In genomic region chr17:4970273-4970672, GRCh38 we compare ENCODE assay signal across 13 cellular contexts. TPM values are rescaled to one million over a fixed set of nuclear protein-coding genes. Genes with fewer than 3 reads are reported as not detected.
A peak's percentile ranks its signal among the peaks of the same experiment; 100 is the strongest.
DNase-seq lines count a peak whose midpoint lies in the region; ATAC-seq and TF ChIP-seq lines count a peak whose summit lies in the region.
"Had no signal": no experiment of that assay in that cellular context is flagged by ENCODE, and none has a peak within 500 bp of the region (broad histone marks: within the 10 kb centered on the region; RNA-seq: fewer than 3 reads in every experiment).

No MANE protein-coding gene starts in this region.

- peak overlapping the region in 5 of 10 donors; percentile 2 to 51 (median 39) for H3K4me3 Mint-ChIP-seq in naive thymus-derived CD4-positive, alpha-beta T cell

- no peak for TF ChIP-seq CTCF in heart right ventricle (IDR thresholded peaks at IDR 0.05)
- no peak for TF ChIP-seq CTCF in ascending aorta (IDR thresholded peaks at IDR 0.05)
- no peak for TF ChIP-seq CTCF in uterus (IDR thresholded peaks at IDR 0.05)

- 96% methylated on average over 8 of the region's 8 CpGs for WGBS in heart right ventricle, 2 donors

- H3K4me1 Mint-ChIP-seq in naive thymus-derived CD4-positive, alpha-beta T cell: peaks cover 19 to 35% (median 24%) of the 10 kb centered on the region in 7 donors

- peak overlapping the region in 6 of 10 donors; percentile 29 to 97 (median 94) for H3K27ac ChIP-seq in heart right ventricle
- H3K27ac ChIP-seq in ascending aorta: peak overlapping the region; percentile 58 to 94
- no peak overlapping the region for H3K27ac ChIP-seq in naive thymus-derived CD4-positive, alpha-beta T cell (ENCODE audit: low read depth, low read length)
- H3K27ac ChIP-seq in uterus: peak overlapping the region; percentile 97 to 98
- H3K27ac ChIP-seq: colonic mucosa had no signal

- peak overlapping the region in 7 of 9 donors; percentile 14 to 81 (median 51) for H3K27ac Mint-ChIP-seq in naive thymus-derived CD4-positive, alpha-beta T cell

- H3K27me3 ChIP-seq in heart right ventricle (no peaks in the 10 kb centered on the region), ascending aorta (no peaks in the 10 kb centered on the region), uterus (no peaks in the 10 kb centered on the region)
- H3K27me3 ChIP-seq in naive thymus-derived CD4-positive, alpha-beta T cell (ENCODE audit: control insufficient read depth in 2 of 2, insufficient read depth in 2 of 2, low read length in 2 of 2): no peaks in the 10 kb centered on the region
- H3K27me3 ChIP-seq: colonic mucosa, upper lobe of left lung had no signal

- H3K27me3 Mint-ChIP-seq in naive thymus-derived CD4-positive, alpha-beta T cell: no peaks in the 10 kb centered on the region

- peaks cover 0 to 73% (median 23%) of the 10 kb centered on the region in 9 donors for H3K36me3 ChIP-seq in heart right ventricle
- H3K36me3 ChIP-seq in ascending aorta: peaks cover 22 to 43% of the 10 kb centered on the region in 2 donors
- peaks cover 0 to 60% (median 12%) of the 10 kb centered on the region in 3 experiments for H3K36me3 ChIP-seq in naive thymus-derived CD4-positive, alpha-beta T cell (ENCODE audit: control insufficient read depth in 2 of 3, insufficient read depth in 3 of 3, low read length in 3 of 3)
- H3K36me3 ChIP-seq in uterus: no peaks in the 10 kb centered on the region
- H3K36me3 ChIP-seq: colonic mucosa had no signal

- H3K9me3 Mint-ChIP-seq in naive thymus-derived CD4-positive, alpha-beta T cell: peaks cover 0 to 2% (median 0%) of the 10 kb centered on the region in 11 donors

- H3K4me1 ChIP-seq in heart right ventricle (peaks cover 22 to 71% (median 52%) of the 10 kb centered on the region in 9 donors), ascending aorta (peaks cover 9 to 25% of the 10 kb centered on the region in 2 donors), uterus (peaks cover 7 to 9% of the 10 kb centered on the region in 2 donors)
- H3K4me1 ChIP-seq in naive thymus-derived CD4-positive, alpha-beta T cell (ENCODE audit: control insufficient read depth in 2 of 2, insufficient read depth in 2 of 2, low read length in 2 of 2): peaks cover 17 to 22% of the 10 kb centered on the region in 2 donors
- H3K4me1 ChIP-seq: colonic mucosa had no signal

- H3K9me3 ChIP-seq in heart right ventricle (no peaks in the 10 kb centered on the region), ascending aorta (no peaks in the 10 kb centered on the region), uterus (no peaks in the 10 kb centered on the region)
- no peaks in the 10 kb centered on the region for H3K9me3 ChIP-seq in naive thymus-derived CD4-positive, alpha-beta T cell (ENCODE audit: control insufficient read depth in 2 of 3, low read length in 3 of 3)
- H3K9me3 ChIP-seq: colonic mucosa, upper lobe of left lung had no signal

- TF ChIP-seq POLR2A in uterus (IDR thresholded peaks at IDR 0.05): no peak

- no peak for ATAC-seq in heart right ventricle
- ATAC-seq in Right ventricle myocardium superior (ENCODE audit: poor library complexity): no peak
- no peak for ATAC-seq in naive thymus-derived CD4-positive, alpha-beta T cell
- ATAC-seq in HG03354 (IDR thresholded peaks at IDR 0.05; ENCODE audit: poor library complexity, severe bottlenecking, unreplicated experiment): no peak
- no peak for ATAC-seq in stimulated activated naive CD8-positive, alpha-beta T cell treated with anti-CD3 and anti-CD28 coated beads, Interleukin-15, Interleukin-2, amounts not matched to agents 100 U/mL and 50 U/mL, for 24 hours

- H3K4me3 ChIP-seq in heart right ventricle (no peak overlapping the region), ascending aorta (no peak overlapping the region), uterus (no peak overlapping the region)
- H3K4me3 ChIP-seq in naive thymus-derived CD4-positive, alpha-beta T cell (ENCODE audit: low read length): no peak overlapping the region
- H3K4me3 ChIP-seq: colonic mucosa, upper lobe of left lung had no signal

- POLR2A ChIA-PET in naive thymus-derived CD4-positive, alpha-beta T cell (lab: Charles Lee): interaction anchor here (1.6 to 10.3 kb wide), 3 partner anchors 22 to 61 kb away, joined by 5 to 278 read pairs (median 135); partner anchors contain the start of genes ENO3, PFN1, RNF167 and SLC25A11

- DNase-seq in heart right ventricle (no peak), Right ventricle myocardium superior (no peak), ascending aorta (ENCODE audit: low spot score in 2 of 2) (no peak), uterus (no peak), NCI-H2171 treated with DMSO at 0.1 percent for 48 hours (lab: John Stamatoyannopoulos, UW) (no peak)
- no peak for DNase-seq in naive thymus-derived CD4-positive, alpha-beta T cell
- no peak for DNase-seq in stimulated activated naive CD8-positive, alpha-beta T cell treated with anti-CD3 and anti-CD28 coated beads, Interleukin-15, Interleukin-2, amounts not matched to agents 100 U/mL and 50 U/mL, for 24 hours
- DNase-seq: AML-193, colonic mucosa, DND-41, NCI-H526 treated with DMSO at 0.1 percent for 48 hours, upper lobe of left lung had no signal

- intact Hi-C loops in heart right ventricle (cut with DNase I): no loop called here
- intact Hi-C loops in Right ventricle myocardium superior (cut with DNase I): no loop called here
- intact Hi-C loops in ascending aorta (cut with DNase I): no loop called here
- intact Hi-C loops in naive thymus-derived CD4-positive, alpha-beta T cell (cut with micrococcal nuclease): no loop called here
- intact Hi-C loops in uterus (cut with DNase I; ENCODE audit: low total_unique reads): no loop called here

- peaks cover 2 to 36% (median 10%) of the 10 kb centered on the region in 5 donors for H3K36me3 Mint-ChIP-seq in naive thymus-derived CD4-positive, alpha-beta T cell

- CTCF ChIA-PET in naive thymus-derived CD4-positive, alpha-beta T cell (lab: Charles Lee): interaction anchor here (0.8 to 1.3 kb wide), 7 partner anchors 18 to 67 kb away, joined by 3 to 6 read pairs (median 4); partner anchors contain the start of genes CAMTA2 and CHRNE

RNA-seq across cellular contexts. Expression of gene SPAG7, which starts 2.7 kb away (rescaled TPM):
- total RNA-seq in heart right ventricle: 100 to 1,000 TPM in 9 of 10 donors, 10 to 100 TPM in 1; 95.5 to 189 (median 135) TPM
- polyA plus RNA-seq in heart right ventricle: 100 to 1,000 TPM; 134 to 157 TPM
- total RNA-seq in Right ventricle myocardium superior: 158 TPM
- total RNA-seq in ascending aorta: 4.9 TPM
- 10 to 100 TPM; 41.6 to 59.6 (median 42.6) TPM for total RNA-seq in naive thymus-derived CD4-positive, alpha-beta T cell
- 100 to 1,000 TPM in 1 of 2 donors, 10 to 100 TPM in 1; 96.9 to 119 TPM for polyA plus RNA-seq in naive thymus-derived CD4-positive, alpha-beta T cell
- 10 to 100 TPM; 18.4 to 58.3 (median 34.0) TPM for total RNA-seq in uterus

RNA-seq across cellular contexts. Expression of gene CAMTA2, which starts 17.2 kb away (rescaled TPM):
- total RNA-seq in heart right ventricle: 10 to 100 TPM; 26.0 to 42.0 (median 33.7) TPM
- 10 to 100 TPM; 43.1 to 74.3 TPM for polyA plus RNA-seq in heart right ventricle
- 29.4 TPM for total RNA-seq in Right ventricle myocardium superior
- total RNA-seq in ascending aorta: 72.1 TPM
- total RNA-seq in naive thymus-derived CD4-positive, alpha-beta T cell: 10 to 100 TPM; 55.2 to 90.0 (median 64.1) TPM
- 10 to 100 TPM in 1 of 2 donors, 1 to 10 TPM in 1; 9.7 to 20.5 TPM for polyA plus RNA-seq in naive thymus-derived CD4-positive, alpha-beta T cell
- 10 to 100 TPM in 3 of 4 donors, 1 to 10 TPM in 1; 7.3 to 80.8 (median 12.7) TPM for total RNA-seq in uterus

RNA-seq across cellular contexts. Expression of gene ENO3, which starts 19.4 kb away (rescaled TPM):
- total RNA-seq in heart right ventricle (1,000 to 10,000 TPM in 2 of 10 donors, 100 to 1,000 TPM in 8; 609 to 1,418 (median 746) TPM), Right ventricle myocardium superior (534 TPM), ascending aorta (not detected), uterus (1 to 10 TPM in 3 of 4 donors, not detected in 1; 2.8 to 3.7 (median 3.6) TPM)
- 1,000 to 10,000 TPM in 1 of 2 donors, 100 to 1,000 TPM in 1; 143 to 1,668 TPM for polyA plus RNA-seq in heart right ventricle
- 10 to 100 TPM; 21.5 to 56.3 (median 31.8) TPM for total RNA-seq in naive thymus-derived CD4-positive, alpha-beta T cell
- polyA plus RNA-seq in naive thymus-derived CD4-positive, alpha-beta T cell: 1 to 10 TPM in 1 of 2 donors, under 1 TPM in 1; 0.87 to 1.8 TPM

RNA-seq across cellular contexts. Expression of gene PFN1, which starts 21.9 kb away (rescaled TPM):
- total RNA-seq in heart right ventricle: 100 to 1,000 TPM; 144 to 376 (median 160) TPM
- polyA plus RNA-seq in heart right ventricle: 100 to 1,000 TPM; 170 to 830 TPM
- 179 TPM for total RNA-seq in Right ventricle myocardium superior
- total RNA-seq in ascending aorta: 1,046 TPM
- 1,000 to 10,000 TPM in 1 of 5 experiments, 100 to 1,000 TPM in 4; 430 to 2,132 (median 445) TPM for total RNA-seq in naive thymus-derived CD4-positive, alpha-beta T cell
- polyA plus RNA-seq in naive thymus-derived CD4-positive, alpha-beta T cell: 1,000 to 10,000 TPM; 1,617 to 1,727 TPM
- 100 to 1,000 TPM; 170 to 396 (median 304) TPM for total RNA-seq in uterus

RNA-seq across cellular contexts. Expression of gene INCA1, which starts 27.0 kb away (rescaled TPM):
- total RNA-seq in heart right ventricle: 1 to 10 TPM; 1.8 to 2.9 (median 2.2) TPM
- polyA plus RNA-seq in heart right ventricle: 1 to 10 TPM in 1 of 2 donors, under 1 TPM in 1; 0.83 to 7.8 TPM
- total RNA-seq in Right ventricle myocardium superior: 2.8 TPM
- total RNA-seq in ascending aorta: not detected
- total RNA-seq in naive thymus-derived CD4-positive, alpha-beta T cell: under 1 TPM in 4 of 5 experiments, not detected in 1; 0.38 to 0.42 (median 0.41) TPM
- not detected for polyA plus RNA-seq in naive thymus-derived CD4-positive, alpha-beta T cell
- 1 to 10 TPM in 1 of 4 donors, not detected in 3; 3.4 TPM for total RNA-seq in uterus
